Comparison of ENCODE assay signal across 12 cellular contexts in the genomic region with DNA sequence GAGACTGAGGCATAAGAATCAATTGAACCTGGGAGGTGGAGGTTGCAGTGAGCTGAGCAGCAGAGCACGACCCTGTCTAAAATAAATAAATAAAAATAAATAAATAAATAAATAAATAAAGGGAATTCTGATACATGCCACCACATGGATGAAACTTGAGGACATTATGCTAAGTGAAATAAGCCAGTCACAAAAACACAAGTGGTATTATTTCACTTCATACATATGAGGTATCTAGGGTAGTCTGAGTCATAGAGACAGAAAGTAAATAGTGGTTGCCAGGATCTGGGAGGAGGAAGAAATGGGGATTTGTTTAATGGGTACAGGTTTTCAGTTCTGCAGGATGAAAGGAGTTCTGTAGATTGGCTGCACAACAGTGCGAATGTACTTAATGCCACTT. TPM values are rescaled to one million over a fixed set of nuclear protein-coding genes. Genes with fewer than 3 reads are reported as not detected.
A peak's percentile ranks its signal among the peaks of the same experiment; 100 is the strongest.
DNase-seq lines count a peak whose midpoint lies in the region; ATAC-seq and TF ChIP-seq lines count a peak whose summit lies in the region.
"Had no signal": no experiment of that assay in that cellular context is flagged by ENCODE, and none has a peak within 500 bp of the region (broad histone marks: within the 10 kb centered on the region; RNA-seq: fewer than 3 reads in every experiment).

No MANE protein-coding gene starts in this region.

- TF ChIP-seq POLR2A in lower leg skin (IDR thresholded peaks at IDR 0.05): no peak

- no peak for TF ChIP-seq CTCF in lower leg skin (IDR thresholded peaks at IDR 0.05)

- no peak overlapping the region for H3K4me3 ChIP-seq in lower leg skin (ENCODE audit: low read depth, poor library complexity, severe bottlenecking)

- DNase-seq in GM04504 (ENCODE audit: low read depth): peak; percentile 6
- peak; percentile 51 for DNase-seq in NCI-H526 treated with DMSO at 0.1 percent for 48 hours (lab: John Stamatoyannopoulos, UW)
- peak; percentile 26 for DNase-seq in dermis blood vessel endothelial cell
- DNase-seq in non-pigmented ciliary epithelial cell (ENCODE audit: low read depth): peak; percentile 22
- no peak for DNase-seq in lower leg skin (ENCODE audit: low spot score in 2 of 2)
- DNase-seq in DMS79 treated with DMSO at 0.1 percent for 48 hours (lab: John Stamatoyannopoulos, UW): no peak
- DNase-seq: activated CD8-positive, alpha-beta memory T cell treated with anti-CD3 and anti-CD28 coated beads for 24 hours; hippocampal formation; NCI-H1105 treated with DMSO at 0.1 percent for 48 hours; retina had no signal

- 66 to 80% methylated on average over 2 of the region's 2 CpGs for WGBS in lower leg skin, 2 donors

- ATAC-seq in GM18870 (IDR thresholded peaks at IDR 0.05; ENCODE audit: unreplicated experiment): no peak
- ATAC-seq in HG02678 (IDR thresholded peaks at IDR 0.05; ENCODE audit: unreplicated experiment): no peak

- intact Hi-C loops in lower leg skin (cut with DNase I; ENCODE audit: low total_unique reads): no loop called here

RNA-seq across cellular contexts. Expression of a gene that starts 16.3 kb away (rescaled TPM):
- total RNA-seq in dermis blood vessel endothelial cell (0.93 and 3.1 TPM in 2 replicates), lower leg skin (1 to 10 TPM in 3 of 4 donors, under 1 TPM in 1; 0.80 to 2.5 (median 1.5) TPM)

RNA-seq across cellular contexts. Expression of a gene that starts 53.4 kb away (rescaled TPM):
- total RNA-seq in dermis blood vessel endothelial cell (not detected in 2 replicates), lower leg skin (not detected)

Comparison
In these comparisons a context has a peak if more than half of its experiments do, and no peak if none do; other contexts are left out.
1. DNase-seq: peak in GM04504 (single experiment), NCI-H526 treated with DMSO at 0.1 percent for 48 hours (single experiment), dermis blood vessel endothelial cell (single experiment) and non-pigmented ciliary epithelial cell (single experiment); none in lower leg skin (0 of 2) and DMS79 treated with DMSO at 0.1 percent for 48 hours (single experiment).